Comparison of ENCODE assay signal across 1 cellular context in genomic region chr4:1777822-1778641, GRCh38.
TF ChIP-seq lines count a peak whose summit lies in the region.

No MANE protein-coding gene starts in this region.

TF ChIP-seq in HepG2, 621 proteins besides CTCF, POLR2A, EP300 and RAD21 (continued from another document and continues in another):
- TF ChIP-seq NFAT5 (CRISPR knock-in tag; IDR thresholded peaks at IDR 0.05) (0 out of 2 replicates have a peak, but pooled peaks have one; percentile 68), ELF1 (CRISPR knock-in tag; IDR thresholded peaks at IDR 0.05) (peak; percentile 49; the same call in 1 of the 2 replicates), MIER2 (CRISPR knock-in tag; IDR thresholded peaks at IDR 0.05) (peak; percentile 27; the same call in 1 of the 2 replicates), ZGPAT (CRISPR knock-in tag; IDR thresholded peaks at IDR 0.05) (peak; percentile 46; the same call in 1 of the 2 replicates), ZNF609 (CRISPR knock-in tag; IDR thresholded peaks at IDR 0.05; ENCODE audit: borderline replicate concordance) (peak; percentile 50; the same call in 1 of the 2 replicates), ZNF776 (CRISPR knock-in tag; IDR thresholded peaks at IDR 0.05) (no peak), PHF21A (CRISPR knock-in tag; IDR thresholded peaks at IDR 0.05) (peak; percentile 90), TEAD3 (CRISPR knock-in tag; optimal IDR thresholded peaks at IDR 0.05; ENCODE audit: borderline replicate concordance) (peak; percentile 88), HBP1 (CRISPR knock-in tag; IDR thresholded peaks at IDR 0.05; ENCODE audit: low read depth) (no peak), CHD4 (IDR thresholded peaks at IDR 0.05; ENCODE audit: borderline replicate concordance, low read length) (0 out of 2 replicates have a peak, but pooled peaks have one; percentile 33), HNF1A (IDR thresholded peaks at IDR 0.05; ENCODE audit: low read depth) (no peak), HNF1A (CRISPR knock-in tag; IDR thresholded peaks at IDR 0.05; ENCODE audit: borderline replicate concordance) (peak; percentile 32; the same call in 1 of the 2 replicates), ZMAT5 (CRISPR knock-in tag; IDR thresholded peaks at IDR 0.05; ENCODE audit: borderline replicate concordance, low read depth) (no peak), ZMYM3 (CRISPR knock-in tag; IDR thresholded peaks at IDR 0.05) (peak; percentile 97), ZBTB10 (CRISPR knock-in tag; IDR thresholded peaks at IDR 0.05; ENCODE audit: borderline replicate concordance) (peak; percentile 54; the same call in 1 of the 2 replicates), ZNF83 (CRISPR knock-in tag; IDR thresholded peaks at IDR 0.05; ENCODE audit: borderline replicate concordance) (no peak), FOXC1 (CRISPR knock-in tag; IDR thresholded peaks at IDR 0.05; ENCODE audit: borderline replicate concordance) (peak; percentile 41; the same call in 1 of the 2 replicates), ZNF263 (CRISPR knock-in tag; IDR thresholded peaks at IDR 0.05) (peak; percentile 66), HNRNPUL1 (IDR thresholded peaks at IDR 0.05; ENCODE audit: low read depth, low read length) (no peak), ZNF687 (CRISPR knock-in tag; IDR thresholded peaks at IDR 0.05) (peak; percentile 16)
